Comparison of ENCODE assay signal across 36 cellular contexts in genomic region chr19:15141143-15141542, GRCh38. TPM values are rescaled to one million over a fixed set of nuclear protein-coding genes. Genes with fewer than 3 reads are reported as not detected.
"Had no signal": no experiment of that assay in that cellular context is flagged by ENCODE, and none has a peak within 500 bp of the region (broad histone marks: within the 10 kb centered on the region; RNA-seq: fewer than 3 reads in every experiment).

No MANE protein-coding gene starts in this region.

- H3K36me3 ChIP-seq: ascending aorta, cardiac muscle cell had no signal

- H3K4me3 Mint-ChIP-seq: activated B cell treated with CpG ODN at 0.5 μM for 24 hours; activated CD4-positive, alpha-beta memory T cell treated with anti-CD3 and anti-CD28 coated beads for 36 hours; activated CD4-positive, alpha-beta T cell treated with anti-CD3 and anti-CD28 coated beads, Interleukin-2, amount 10 ng/mL, durations not matched to agents 24 days and 14 days; activated CD8-positive, alpha-beta T cell treated with anti-CD3 and anti-CD28 coated beads for 36 hours; activated naive CD4-positive, alpha-beta T cell treated with anti-CD3 and anti-CD28 coated beads, Interleukin-2, amount 10 ng/mL, durations not matched to agents 7 days and 5 days; activated naive CD4-positive, alpha-beta T cell treated with anti-CD3 and anti-CD28 coated beads, Interleukin-2, amount 50 U/mL, for 24 hours; activated naive CD8-positive, alpha-beta T cell; activated naive CD8-positive, alpha-beta T cell treated with anti-CD3 and anti-CD28 coated beads, Interleukin-2, amount 10 ng/mL, durations not matched to agents 7 days and 5 days; activated naive CD8-positive, alpha-beta T cell treated with anti-CD3 and anti-CD28 coated beads, Interleukin-2, amount 50 U/mL, for 24 hours; brain; T-helper 1 cell treated with Interleukin-12 subunit alpha and Interleukin-12 subunit beta and Interleukin-4 antibody, amounts not matched to agents 30 μg/mL and 1 μg/mL, for 36 hours; T-helper 2 cell treated with Interferon-gamma antibody and Interleukin-4, amounts not matched to agents 5 μg/mL and 100 μg/mL, for 36 hours had no signal

- H3K36me3 Mint-ChIP-seq: activated naive CD4-positive, alpha-beta T cell treated with anti-CD3 and anti-CD28 coated beads, Interleukin-2, amount 50 U/mL, for 24 hours; activated naive CD8-positive, alpha-beta T cell treated with anti-CD3 and anti-CD28 coated beads, Interleukin-2, amount 10 ng/mL, durations not matched to agents 7 days and 5 days; brain had no signal

- H3K4me1 Mint-ChIP-seq: activated B cell treated with CpG ODN at 0.5 μM for 24 hours; activated CD4-positive, alpha-beta T cell treated with anti-CD3 and anti-CD28 coated beads, Interleukin-2, amount 10 ng/mL, durations not matched to agents 24 days and 14 days; activated naive CD4-positive, alpha-beta T cell treated with anti-CD3 and anti-CD28 coated beads, Interleukin-2, amount 10 ng/mL, durations not matched to agents 7 days and 5 days; activated naive CD8-positive, alpha-beta T cell treated with anti-CD3 and anti-CD28 coated beads, Interleukin-2, amount 10 ng/mL, durations not matched to agents 7 days and 5 days; brain had no signal

- H3K27ac Mint-ChIP-seq: activated B cell treated with CpG ODN at 0.5 μM for 24 hours; activated CD4-positive, alpha-beta memory T cell treated with anti-CD3 and anti-CD28 coated beads for 36 hours; activated CD4-positive, alpha-beta T cell treated with anti-CD3 and anti-CD28 coated beads, Interleukin-2, amount 10 ng/mL, durations not matched to agents 24 days and 14 days; activated CD8-positive, alpha-beta T cell treated with anti-CD3 and anti-CD28 coated beads for 36 hours; activated naive CD4-positive, alpha-beta T cell treated with anti-CD3 and anti-CD28 coated beads, Interleukin-2, amount 10 ng/mL, durations not matched to agents 7 days and 5 days; activated naive CD4-positive, alpha-beta T cell treated with anti-CD3 and anti-CD28 coated beads, Interleukin-2, amount 50 U/mL, for 24 hours; activated naive CD8-positive, alpha-beta T cell; activated naive CD8-positive, alpha-beta T cell treated with anti-CD3 and anti-CD28 coated beads, Interleukin-2, amount 50 U/mL, for 24 hours; activated T-helper 2 cell treated with anti-CD3 and anti-CD28 coated beads, Interferon-gamma antibody, Interleukin-2, Interleukin-4, amounts not matched to agents 10 μg/mL and 5 μg/mL and 100 μg/mL, durations not matched to agents 14 hours and 24 hours and 36 hours; brain; T-helper 1 cell treated with Interleukin-12 subunit alpha and Interleukin-12 subunit beta and Interleukin-4 antibody, amounts not matched to agents 30 μg/mL and 1 μg/mL, for 36 hours; T-helper 2 cell treated with Interferon-gamma antibody and Interleukin-4, amounts not matched to agents 5 μg/mL and 100 μg/mL, for 36 hours had no signal

- H3K27me3 ChIP-seq: ascending aorta, cardiac muscle cell had no signal

- H3K27ac ChIP-seq: ascending aorta, cardiac muscle cell, VCaP had no signal

- H3K4me3 ChIP-seq: ascending aorta, cardiac muscle cell had no signal

- H3K4me1 ChIP-seq: ascending aorta had no signal

- ATAC-seq: activated CD8-positive, alpha-beta T cell treated with anti-CD3 and anti-CD28 coated beads for 36 hours; activated naive CD8-positive, alpha-beta T cell treated with anti-CD3 and anti-CD28 coated beads, Interleukin-2, amount 50 U/mL, for 24 hours had no signal

- DNase-seq: activated B cell treated with CpG ODN at 0.5 μM for 24 hours; activated CD4-positive, alpha-beta memory T cell treated with anti-CD3 and anti-CD28 coated beads for 36 hours; activated CD4-positive, alpha-beta T cell treated with anti-CD3 and anti-CD28 coated beads for 4 hours; activated CD4-positive, alpha-beta T cell treated with anti-CD3 and anti-CD28 coated beads, Interleukin-2, amount 10 ng/mL, durations not matched to agents 24 days and 14 days; activated CD4-positive, alpha-beta T cell treated with anti-CD3 and anti-CD28 coated beads, Interleukin-2, amount 50 U/mL, for 1 hour; activated CD4-positive, alpha-beta T cell treated with anti-CD3 and anti-CD28 coated beads, Interleukin-2, amount 50 U/mL, for 4 hours; activated CD4-positive, CD25-positive, alpha-beta regulatory T cell treated with anti-CD3 and anti-CD28 coated beads, Interleukin-2, amount 50 U/mL, for 72 hours; activated CD8-positive, alpha-beta memory T cell treated with anti-CD3 and anti-CD28 coated beads, Interleukin-2, amount 50 U/mL, for 4 hours; activated CD8-positive, alpha-beta T cell treated with anti-CD3 and anti-CD28 coated beads for 36 hours; activated effector memory CD4-positive, alpha-beta T cell treated with Interleukin-2 at 50 U/mL for 16 hours; activated gamma-delta T cell; activated naive CD4-positive, alpha-beta T cell treated with anti-CD3 and anti-CD28 coated beads, Interleukin-2, amount 10 ng/mL, durations not matched to agents 7 days and 5 days; activated naive CD4-positive, alpha-beta T cell treated with Interleukin-2 at 50 U/mL for 16 hours; activated naive CD8-positive, alpha-beta T cell treated with anti-CD3 and anti-CD28 coated beads, Interleukin-2, amount 10 ng/mL, durations not matched to agents 7 days and 5 days; activated naive CD8-positive, alpha-beta T cell treated with anti-CD3 and anti-CD28 coated beads, Interleukin-2, amount 50 U/mL, for 24 hours; activated T-cell treated with anti-CD3 and anti-CD28 coated beads for 4 hours; activated T-cell treated with anti-CD3 and anti-CD28 coated beads, Interleukin-2, amount 50 U/mL, for 1 hour; activated T-cell treated with anti-CD3 and anti-CD28 coated beads, Interleukin-2, amount 50 U/mL, for 48 hours; amygdala; anterior cingulate cortex; caudate nucleus; T-helper 1 cell; T-helper 2 cell; T-helper 9 cell had no signal

- H3K27me3 Mint-ChIP-seq: activated CD8-positive, alpha-beta T cell treated with anti-CD3 and anti-CD28 coated beads for 36 hours; activated naive CD4-positive, alpha-beta T cell treated with anti-CD3 and anti-CD28 coated beads, Interleukin-2, amount 10 ng/mL, durations not matched to agents 7 days and 5 days; activated naive CD4-positive, alpha-beta T cell treated with anti-CD3 and anti-CD28 coated beads, Interleukin-2, amount 50 U/mL, for 24 hours; activated naive CD8-positive, alpha-beta T cell; activated naive CD8-positive, alpha-beta T cell treated with anti-CD3 and anti-CD28 coated beads, Interleukin-2, amount 50 U/mL, for 24 hours had no signal

RNA-seq across cellular contexts. Expression of gene SYDE1, which starts 33.9 kb away (rescaled TPM):
- total RNA-seq: activated B cell treated with CpG ODN at 0.5 μM for 24 hours had no signal

RNA-seq across cellular contexts. Expression of gene OR1I1, which starts 59.1 kb away (rescaled TPM):
- total RNA-seq: activated B cell treated with CpG ODN at 0.5 μM for 24 hours; activated CD4-positive, alpha-beta memory T cell treated with anti-CD3 and anti-CD28 coated beads for 36 hours; activated CD4-positive, alpha-beta T cell treated with anti-CD3 and anti-CD28 coated beads, Interleukin-2, amount 10 ng/mL, durations not matched to agents 24 days and 14 days; activated CD8-positive, alpha-beta memory T cell treated with anti-CD3 and anti-CD28 coated beads for 36 hours; activated CD8-positive, alpha-beta T cell treated with anti-CD3 and anti-CD28 coated beads for 36 hours; activated naive CD8-positive, alpha-beta T cell treated with anti-CD3 and anti-CD28 coated beads, Interleukin-2, amount 10 ng/mL, durations not matched to agents 7 days and 5 days; activated T-helper 2 cell treated with anti-CD3 and anti-CD28 coated beads, Interferon-gamma antibody, Interleukin-2, Interleukin-4, amounts not matched to agents 10 μg/mL and 5 μg/mL and 100 μg/mL, durations not matched to agents 14 hours and 24 hours and 36 hours; ascending aorta; bronchial epithelial cell; cardiac muscle cell; cerebellum had no signal
- polyA plus RNA-seq: cardiac muscle cell had no signal

RNA-seq across cellular contexts. Expression of gene NOTCH3, which starts 59.7 kb away (rescaled TPM):
- total RNA-seq: activated B cell treated with CpG ODN at 0.5 μM for 24 hours; activated CD4-positive, alpha-beta memory T cell treated with anti-CD3 and anti-CD28 coated beads for 36 hours; activated CD4-positive, alpha-beta T cell treated with anti-CD3 and anti-CD28 coated beads, Interleukin-2, amount 10 ng/mL, durations not matched to agents 24 days and 14 days; activated CD8-positive, alpha-beta memory T cell treated with anti-CD3 and anti-CD28 coated beads for 36 hours; activated T-helper 2 cell treated with anti-CD3 and anti-CD28 coated beads, Interferon-gamma antibody, Interleukin-2, Interleukin-4, amounts not matched to agents 10 μg/mL and 5 μg/mL and 100 μg/mL, durations not matched to agents 14 hours and 24 hours and 36 hours had no signal
